Comparison of ENCODE assay signal across 17 cellular contexts in genomic region chr13:39577833-39578232, GRCh38. TPM values are rescaled to one million over a fixed set of nuclear protein-coding genes. Genes with fewer than 3 reads are reported as not detected.
DNase-seq lines count a peak whose midpoint lies in the region; ATAC-seq and TF ChIP-seq lines count a peak whose summit lies in the region.
"Had no signal": no experiment of that assay in that cellular context is flagged by ENCODE, and none has a peak within 500 bp of the region (broad histone marks: within the 10 kb centered on the region; RNA-seq: fewer than 3 reads in every experiment).

No MANE protein-coding gene starts in this region.

- H3K4me3 Mint-ChIP-seq in mesothelial cell of epicardium = no peak overlapping the region
- H3K4me3 Mint-ChIP-seq in stimulated activated naive B cell treated with anti-CD40 and anti-IgM and Interleukin-4, amounts not matched to agents 10 μg/mL and 1 μg/mL and 100 μg/mL, for 72 hours = no peak overlapping the region
- H3K4me3 Mint-ChIP-seq: naive thymus-derived CD4-positive, alpha-beta T cell had no signal

- H3K27ac Mint-ChIP-seq in mesothelial cell of epicardium = peak overlapping the region; percentile 1
- no peak overlapping the region for H3K27ac Mint-ChIP-seq in stimulated activated naive B cell treated with anti-CD40 and anti-IgM and Interleukin-4, amounts not matched to agents 10 μg/mL and 1 μg/mL and 100 μg/mL, for 72 hours
- H3K27ac Mint-ChIP-seq: activated naive CD4-positive, alpha-beta T cell treated with anti-CD3 and anti-CD28 coated beads, Interleukin-2, amount 50 U/mL, for 72 hours; naive thymus-derived CD4-positive, alpha-beta T cell had no signal

- no peak for TF ChIP-seq CTCF in mesothelial cell of epicardium (IDR thresholded peaks at IDR 0.05; ENCODE audit: unreplicated experiment)

- no peaks in the 10 kb centered on the region for H3K9me3 Mint-ChIP-seq in mesothelial cell of epicardium
- no peaks in the 10 kb centered on the region for H3K9me3 Mint-ChIP-seq in stimulated activated naive B cell treated with anti-CD40 and anti-IgM and Interleukin-4, amounts not matched to agents 10 μg/mL and 1 μg/mL and 100 μg/mL, for 72 hours
- H3K9me3 Mint-ChIP-seq: activated naive CD4-positive, alpha-beta T cell treated with anti-CD3 and anti-CD28 coated beads, Interleukin-2, amount 50 U/mL, for 72 hours; naive thymus-derived CD4-positive, alpha-beta T cell had no signal

- peaks cover 2% of the 10 kb centered on the region for H3K36me3 Mint-ChIP-seq in mesothelial cell of epicardium
- no peaks in the 10 kb centered on the region for H3K36me3 Mint-ChIP-seq in stimulated activated naive B cell treated with anti-CD40 and anti-IgM and Interleukin-4, amounts not matched to agents 10 μg/mL and 1 μg/mL and 100 μg/mL, for 72 hours
- H3K36me3 Mint-ChIP-seq: activated naive CD4-positive, alpha-beta T cell treated with anti-CD3 and anti-CD28 coated beads, Interleukin-2, amount 50 U/mL, for 72 hours; naive thymus-derived CD4-positive, alpha-beta T cell had no signal

- H3K4me1 Mint-ChIP-seq in mesothelial cell of epicardium = peaks cover 21% of the 10 kb centered on the region
- no peaks in the 10 kb centered on the region for H3K4me1 Mint-ChIP-seq in stimulated activated naive B cell treated with anti-CD40 and anti-IgM and Interleukin-4, amounts not matched to agents 10 μg/mL and 1 μg/mL and 100 μg/mL, for 72 hours
- H3K4me1 Mint-ChIP-seq: naive thymus-derived CD4-positive, alpha-beta T cell had no signal

- peak; percentile 3 for DNase-seq in NCI-H1436 (lab: John Stamatoyannopoulos, UW)
- DNase-seq in NCI-H1436 treated with DMSO at 0.1 percent for 48 hours (lab: John Stamatoyannopoulos, UW) = no peak
- peak; percentile 75 for DNase-seq in NCI-H128 (lab: John Stamatoyannopoulos, UW; ENCODE audit: unreplicated experiment)
- DNase-seq in SK-N-DZ (ENCODE audit: low spot score) = peak; percentile 17
- peak in 1 of 2 experiments; percentile 47 for DNase-seq in mesothelial cell of epicardium (ENCODE audit: low spot score in 2 of 2, unreplicated experiment in 2 of 2)
- no peak for DNase-seq in hepatic stellate cell (ENCODE audit: low spot score)
- no peak for DNase-seq in foreskin melanocyte
- DNase-seq in stimulated activated naive B cell treated with anti-CD40 and anti-IgM and Interleukin-4, amounts not matched to agents 10 μg/mL and 1 μg/mL and 100 μg/mL, for 72 hours = no peak
- DNase-seq: activated CD4-positive, alpha-beta T cell treated with anti-CD3 and anti-CD28 coated beads for 4 hours; foreskin fibroblast; islet precursor cell; naive thymus-derived CD4-positive, alpha-beta T cell; NCI-H1092; T-helper 1 cell had no signal

- no peak for ATAC-seq in stimulated activated naive B cell treated with anti-CD40 and anti-IgM and Interleukin-4, amounts not matched to agents 10 μg/mL and 1 μg/mL and 100 μg/mL, for 72 hours (replicated peaks)
- ATAC-seq: activated naive CD4-positive, alpha-beta T cell treated with anti-CD3 and anti-CD28 coated beads, Interleukin-2, amount 50 U/mL, for 72 hours; naive thymus-derived CD4-positive, alpha-beta T cell; right cardiac atrium had no signal

- peaks cover 34% of the 10 kb centered on the region for H3K27me3 Mint-ChIP-seq in mesothelial cell of epicardium (ENCODE audit: low read depth)
- H3K27me3 Mint-ChIP-seq in stimulated activated naive B cell treated with anti-CD40 and anti-IgM and Interleukin-4, amounts not matched to agents 10 μg/mL and 1 μg/mL and 100 μg/mL, for 72 hours = no peaks in the 10 kb centered on the region

RNA-seq across cellular contexts. Expression of gene LHFPL6, which starts 25.2 kb away (rescaled TPM):
- 0.17 and 0.29 TPM in 2 replicates for polyA plus RNA-seq in SK-N-DZ (2014; cell fraction: cytosol; rRNA removed)
- polyA plus RNA-seq in SK-N-DZ (2014; cell fraction: nucleus; rRNA removed) = 0.07 and 0.73 TPM in 2 replicates
- total RNA-seq in mesothelial cell of epicardium = 18.2 to 20.2 TPM (median 19.0 TPM) in 3 replicates
- total RNA-seq: HT-29 had no signal
- polyA plus RNA-seq: naive thymus-derived CD4-positive, alpha-beta T cell had no signal

Comparison
In these comparisons a context has a peak if more than half of its experiments do, and no peak if none do; other contexts are left out.
1. DNase-seq: peak in NCI-H1436 (single experiment), NCI-H128 (single experiment) and SK-N-DZ (single experiment); none in NCI-H1436 treated with DMSO at 0.1 percent for 48 hours (single experiment), hepatic stellate cell (single experiment), foreskin melanocyte (single experiment) and stimulated activated naive B cell treated with anti-CD40 and anti-IgM and Interleukin-4, amounts not matched to agents 10 μg/mL and 1 μg/mL and 100 μg/mL, for 72 hours (single experiment).